ENCODE assay signal across 8 cellular contexts in the genomic region with DNA sequence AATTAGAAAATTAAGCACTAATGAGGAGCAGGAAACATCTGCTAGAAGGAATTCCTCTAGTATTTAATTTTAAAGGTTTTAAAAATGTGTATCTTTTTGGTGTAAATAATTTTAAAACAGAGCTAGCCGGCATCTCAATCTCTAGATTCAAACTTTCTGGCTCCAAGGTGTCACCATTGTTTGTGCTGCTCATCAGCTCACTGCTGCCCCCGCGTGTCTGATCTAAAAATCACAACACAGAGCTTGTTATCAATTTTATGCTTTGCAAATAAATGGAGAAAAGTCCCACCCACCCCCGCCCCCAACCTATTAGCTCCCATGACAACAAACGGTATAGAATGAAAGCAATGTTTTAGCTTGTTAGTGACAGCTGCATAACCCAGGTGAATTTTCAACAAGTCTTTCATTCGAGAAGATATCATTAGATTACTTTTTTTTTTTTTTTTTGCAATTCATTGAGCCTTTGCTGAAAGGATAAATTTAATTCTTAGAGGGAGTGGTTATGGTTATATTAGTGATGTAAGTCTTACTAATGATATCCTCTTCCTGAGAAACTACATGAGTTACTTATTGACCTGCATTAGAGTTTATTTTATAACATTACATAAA. TPM values are rescaled to one million over a fixed set of nuclear protein-coding genes. Genes with fewer than 3 reads are reported as not detected.
DNase-seq lines count a peak whose midpoint lies in the region; ATAC-seq and TF ChIP-seq lines count a peak whose summit lies in the region.

No MANE protein-coding gene starts in this region.

- no peaks in the 10 kb centered on the region; the same call in 2 of the 3 replicates for H3K36me3 Mint-ChIP-seq in GM23338 (ENCODE audit: low read depth)

- H3K27me3 ChIP-seq in GM23338 (ENCODE audit: insufficient read depth) = no peaks in the 10 kb centered on the region
- no peaks in the 10 kb centered on the region for H3K27me3 ChIP-seq in aorta (ENCODE audit: control insufficient read depth in 1 of 2, insufficient read depth in 2 of 2, low read length in 1 of 2)

- H3K36me3 ChIP-seq in GM23338 (ENCODE audit: insufficient read depth) (no peaks in the 10 kb centered on the region), aorta (ENCODE audit: control insufficient read depth in 1 of 2, insufficient read depth in 2 of 2, low read length in 1 of 2) (no peaks in the 10 kb centered on the region)

- H4K20me1 ChIP-seq in GM23338 (replicated peaks; ENCODE audit: insufficient read depth) = no peaks in the 10 kb centered on the region

- H3K4me3 ChIP-seq in GM23338 (peak overlapping the region; percentile 37), astrocyte of the cerebellum (ENCODE audit: low read depth, low read length) (peak overlapping the region; percentile 45), aorta (ENCODE audit: low read length in 2 of 2) (peak overlapping the region; percentile 46)

- intact Hi-C loops in aorta (cut with DNase I) = loop anchor here (5.0 to 10.0 kb wide), 2 partner anchors 256 to 258 kb away; no protein-coding TSS in a partner anchor

- peaks cover 36% of the 10 kb centered on the region for H3K4me1 Mint-ChIP-seq in GM23338

- peak overlapping the region; percentile 59 for H3K4me2 ChIP-seq in GM23338

- peaks cover 17% of the 10 kb centered on the region for H3K4me1 ChIP-seq in GM23338 (ENCODE audit: insufficient read depth)
- no peaks in the 10 kb centered on the region for H3K4me1 ChIP-seq in aorta (ENCODE audit: control insufficient read depth in 1 of 2, insufficient read depth in 2 of 2, low read length in 2 of 2)

- DNase-seq in Ammon's horn (ENCODE audit: low spot score) = peak; percentile 89
- peak; percentile 92 for DNase-seq in GM23338 (ENCODE audit: low spot score)
- peak; percentile 81 to 88 for DNase-seq in NCI-H187 (lab: John Stamatoyannopoulos, UW)
- peak; percentile 65 for DNase-seq in T-helper 22 cell (ENCODE audit: low read depth)
- peak; percentile 78 for DNase-seq in astrocyte of the cerebellum (ENCODE audit: low read depth)
- DNase-seq in hippocampal formation (lab: John Stamatoyannopoulos, UW) = peak; percentile 73 to 84
- DNase-seq in retina = peak; percentile 80
- DNase-seq in aorta = peak; percentile 87 to 90

- H3K79me2 ChIP-seq in GM23338 (replicated peaks; ENCODE audit: insufficient read depth) = no peaks in the 10 kb centered on the region

- H3K9me3 Mint-ChIP-seq in GM23338 = no peaks in the 10 kb centered on the region

- no peak overlapping the region for H3K27ac ChIP-seq in GM23338 (ENCODE audit: low read depth)
- H3K27ac ChIP-seq in aorta (ENCODE audit: low read depth in 1 of 2, low read length in 2 of 2) = no peak overlapping the region

- H3K9me3 ChIP-seq in aorta (ENCODE audit: control insufficient read depth, low read length) = no peaks in the 10 kb centered on the region

- H3K4me3 Mint-ChIP-seq in GM23338 = peak overlapping the region; percentile 16; the same call in 1 of the 3 replicates

- H2AFZ ChIP-seq in GM23338 = peak overlapping the region; percentile 35

- H3F3A ChIP-seq in GM23338 (replicated peaks; ENCODE audit: low read depth) = no peaks in the 10 kb centered on the region

- TF ChIP-seq CTCF in GM23338 (conservative IDR thresholded peaks at IDR 0.05; ENCODE audit: low read depth in 2 of 2) (peak; percentile 62 to 78), astrocyte of the cerebellum (IDR thresholded peaks at IDR 0.05; ENCODE audit: low read depth, low read length, missing control alignments) (peak; percentile 68)

- H3K9me2 ChIP-seq in GM23338 (ENCODE audit: insufficient read depth) = no peaks in the 10 kb centered on the region

- peak overlapping the region; percentile 90 for H3K27ac Mint-ChIP-seq in GM23338

- in situ Hi-C loops in astrocyte of the cerebellum (cut with HindIII; ENCODE audit: low sequenced_read_pairs) = no loop called here

- peaks cover 4% of the 10 kb centered on the region for H3K27me3 Mint-ChIP-seq in GM23338 (ENCODE audit: insufficient read depth, low read depth, poor library complexity)

- ATAC-seq in GM23338 = peak; percentile 59
- peak; percentile 87 for ATAC-seq in aorta (ENCODE audit: low FRiP score)

- 4% methylated on average over 6 of the region's 6 CpGs for WGBS in aorta, 2 donors

TF ChIP-seq in GM23338, 12 proteins besides CTCF, POLR2A, EP300 and RAD21 (continues in another document):
- TF ChIP-seq ZNF331 (CRISPR knock-in tag; IDR thresholded peaks at IDR 0.05; ENCODE audit: low read depth) (no peak), CREB1 (CRISPR knock-in tag; IDR thresholded peaks at IDR 0.05; ENCODE audit: low read depth) (no peak), NANOG (IDR thresholded peaks at IDR 0.05; ENCODE audit: borderline replicate concordance) (no peak), REST (IDR thresholded peaks at IDR 0.05; ENCODE audit: unreplicated experiment) (no peak), POLR2AphosphoS5 (IDR thresholded peaks at IDR 0.05; ENCODE audit: low read depth) (no peak), JUNB (IDR thresholded peaks at IDR 0.05; ENCODE audit: unreplicated experiment) (no peak)
- TF ChIP-seq, protein P1, sequence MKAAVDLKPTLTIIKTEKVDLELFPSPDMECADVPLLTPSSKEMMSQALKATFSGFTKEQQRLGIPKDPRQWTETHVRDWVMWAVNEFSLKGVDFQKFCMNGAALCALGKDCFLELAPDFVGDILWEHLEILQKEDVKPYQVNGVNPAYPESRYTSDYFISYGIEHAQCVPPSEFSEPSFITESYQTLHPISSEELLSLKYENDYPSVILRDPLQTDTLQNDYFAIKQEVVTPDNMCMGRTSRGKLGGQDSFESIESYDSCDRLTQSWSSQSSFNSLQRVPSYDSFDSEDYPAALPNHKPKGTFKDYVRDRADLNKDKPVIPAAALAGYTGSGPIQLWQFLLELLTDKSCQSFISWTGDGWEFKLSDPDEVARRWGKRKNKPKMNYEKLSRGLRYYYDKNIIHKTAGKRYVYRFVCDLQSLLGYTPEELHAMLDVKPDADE (IDR thresholded peaks at IDR 0.05) = no peak

RNA-seq across cellular contexts. Expression of gene ABHD12B, which starts 11.3 kb away (rescaled TPM):
- 9.0 and 13.4 TPM in 2 replicates for total RNA-seq in GM23338 (2014; rRNA removed; shearing (Covaris generic))
- 52.8 and 56.9 TPM in 2 replicates for polyA plus RNA-seq in GM23338 (2016; fragmentation: Nextera tagmentation; extraction: Ambion mirVana)
- total RNA-seq in aorta = not detected
- polyA plus RNA-seq in aorta = under 1 TPM in 1 of 2 donors, not detected in 1; 0.13 TPM

RNA-seq across cellular contexts. Expression of gene NIN, which starts 29.6 kb away (rescaled TPM):
- 12.9 and 17.4 TPM in 2 replicates for total RNA-seq in GM23338 (2014; rRNA removed; shearing (Covaris generic))
- polyA plus RNA-seq in GM23338 (2016; fragmentation: Nextera tagmentation; extraction: Ambion mirVana) (6.2 and 7.4 TPM in 2 replicates), aorta (1 to 10 TPM; 7.7 to 8.1 TPM)
- total RNA-seq in aorta = 10 to 100 TPM; 54.3 to 57.7 TPM
